ENCODE assay signal across 10 cellular contexts in genomic region chr1:156676450-156676819, GRCh38. TPM values are rescaled to one million over a fixed set of nuclear protein-coding genes. Genes with fewer than 3 reads are reported as not detected.
DNase-seq lines count a peak whose midpoint lies in the region; ATAC-seq and TF ChIP-seq lines count a peak whose summit lies in the region.
"Had no signal": no experiment of that assay in that cellular context is flagged by ENCODE, and none has a peak within 500 bp of the region (broad histone marks: within the 10 kb centered on the region; RNA-seq: fewer than 3 reads in every experiment).

No MANE protein-coding gene starts in this region.

- H3K4me3 ChIP-seq in HUES48 (ENCODE audit: low read depth, low read length) (peak overlapping the region; percentile 73), duodenal mucosa (ENCODE audit: low read depth in 1 of 2, low read length in 2 of 2) (peak overlapping the region; percentile 37 to 43), right lobe of liver (peak overlapping the region; percentile 26 to 36 (median 35))

- peak overlapping the region; percentile 73 for H3K9ac ChIP-seq in HUES48 (ENCODE audit: low read depth, low read length)
- peak overlapping the region in 1 of 2 donors; percentile 23 for H3K9ac ChIP-seq in duodenal mucosa (ENCODE audit: low read depth in 1 of 2, low read length in 2 of 2)

- intact Hi-C loops in right lobe of liver (cut with DNase I), result loop anchor here in 1 of 2 donors (10.0 kb wide), 1 partner anchor 52 kb away; no protein-coding TSS in a partner anchor

- no peak for TF ChIP-seq CTCF in right lobe of liver (IDR thresholded peaks at IDR 0.05)

- 16% methylated on average over 10 of the region's 39 CpGs for WGBS in right lobe of liver (ENCODE audit: insufficient coverage, low coverage, low lambda C conversion rate, missing lambda C conversion rate)

- peaks cover 4% of the 10 kb centered on the region; the same call in 1 of the 2 replicates for H3K27me3 ChIP-seq in HUES48 (ENCODE audit: control insufficient read depth, insufficient read depth, low read length)
- peaks cover 43 to 59% of the 10 kb centered on the region in 2 donors for H3K27me3 ChIP-seq in duodenal mucosa (ENCODE audit: control insufficient read depth in 1 of 2, insufficient read depth in 2 of 2, low read length in 2 of 2)
- peaks cover 0 to 7% of the 10 kb centered on the region in 2 donors for H3K27me3 ChIP-seq in right lobe of liver

- ATAC-seq in right lobe of liver, result no peak
- no peak for ATAC-seq in stimulated activated naive CD8-positive, alpha-beta T cell treated with anti-CD3 and anti-CD28 coated beads, Interleukin-15, Interleukin-2, amounts not matched to agents 100 U/mL and 50 U/mL, for 24 hours
- no peak for ATAC-seq in GM21786 (IDR thresholded peaks at IDR 0.05; ENCODE audit: unreplicated experiment)

- H3K4me1 ChIP-seq in HUES48 (ENCODE audit: control insufficient read depth, insufficient read depth, low read length) (peaks cover 42% of the 10 kb centered on the region), duodenal mucosa (ENCODE audit: control insufficient read depth in 1 of 2, insufficient read depth in 2 of 2, low read length in 2 of 2) (peaks cover 4 to 23% of the 10 kb centered on the region in 2 donors), right lobe of liver (no peaks in the 10 kb centered on the region)

- TF ChIP-seq POLR2A in right lobe of liver (IDR thresholded peaks at IDR 0.05), result no peak

- H3K27ac ChIP-seq in HUES48 (ENCODE audit: low read depth, low read length) (peak overlapping the region; percentile 99), duodenal mucosa (ENCODE audit: low read depth, low read length) (peak overlapping the region; percentile 56), right lobe of liver (peak overlapping the region in 2 of 3 donors; percentile 33 to 37), substantia nigra (ENCODE audit: low read depth, low read length, poor library complexity, severe bottlenecking) (peak overlapping the region; percentile 69)

- DNase-seq in right lobe of liver (no peak), substantia nigra (lab: John Stamatoyannopoulos, UW) (peak in 1 of 49 donors; percentile 31), NCI-H446 (lab: John Stamatoyannopoulos, UW) (no peak)
- DNase-seq in stimulated activated naive CD8-positive, alpha-beta T cell treated with anti-CD3 and anti-CD28 coated beads, Interleukin-15, Interleukin-2, amounts not matched to agents 100 U/mL and 50 U/mL, for 24 hours, result no peak
- no peak for DNase-seq in activated T-cell treated with anti-CD3 and anti-CD28 coated beads, Interleukin-2, amount 50 U/mL, for 1 hour
- DNase-seq: activated naive CD8-positive, alpha-beta T cell treated with anti-CD3 and anti-CD28 coated beads, Interleukin-2, amount 10 ng/mL, durations not matched to agents 7 days and 5 days; NCI-H510A had no signal

- H3K9me3 ChIP-seq in HUES48 (ENCODE audit: control insufficient read depth, insufficient read depth, low read length) (no peaks in the 10 kb centered on the region), duodenal mucosa (ENCODE audit: control insufficient read depth in 1 of 2, low read length in 2 of 2) (no peaks in the 10 kb centered on the region), right lobe of liver (no peaks in the 10 kb centered on the region)

- H3K36me3 ChIP-seq in HUES48 (ENCODE audit: control insufficient read depth, insufficient read depth, low read length), result peaks cover 28% of the 10 kb centered on the region
- no peaks in the 10 kb centered on the region for H3K36me3 ChIP-seq in duodenal mucosa (ENCODE audit: control insufficient read depth in 1 of 2, insufficient read depth in 2 of 2, low read length in 2 of 2)
- no peaks in the 10 kb centered on the region for H3K36me3 ChIP-seq in right lobe of liver

RNA-seq across cellular contexts. Expression of gene NES, which starts 0.8 kb away (rescaled TPM):
- 1 to 10 TPM; 1.1 to 7.5 (median 2.6) TPM for total RNA-seq in right lobe of liver
- total RNA-seq: activated naive CD8-positive, alpha-beta T cell treated with anti-CD3 and anti-CD28 coated beads, Interleukin-2, amount 10 ng/mL, durations not matched to agents 7 days and 5 days had no signal

RNA-seq across cellular contexts. Expression of gene CRABP2, which starts 28.9 kb away (rescaled TPM):
- total RNA-seq in right lobe of liver, result under 1 TPM in 1 of 6 experiments, not detected in 5; 0.24 TPM

RNA-seq across cellular contexts. Expression of gene BCAN, which starts 34.5 kb away (rescaled TPM):
- total RNA-seq in right lobe of liver, result not detected
- total RNA-seq: activated naive CD8-positive, alpha-beta T cell treated with anti-CD3 and anti-CD28 coated beads, Interleukin-2, amount 10 ng/mL, durations not matched to agents 7 days and 5 days had no signal

RNA-seq across cellular contexts. Expression of gene METTL25B, which starts 51.8 kb away (rescaled TPM):
- 10 to 100 TPM; 11.6 to 25.7 (median 20.6) TPM for total RNA-seq in right lobe of liver

RNA-seq across cellular contexts. Expression of gene ISG20L2, which starts 52.1 kb away (rescaled TPM):
- 10 to 100 TPM; 10.3 to 14.1 (median 12.2) TPM for total RNA-seq in right lobe of liver

Comparison
In these comparisons a context has a peak if more than half of its experiments do, and no peak if none do; other contexts are left out.
1. H3K27ac ChIP-seq: peak in every context shown above with its lines; median percentile 99 in HUES48; 69 in substantia nigra; 56 in duodenal mucosa; 35 in right lobe of liver.